In the genomic region with DNA sequence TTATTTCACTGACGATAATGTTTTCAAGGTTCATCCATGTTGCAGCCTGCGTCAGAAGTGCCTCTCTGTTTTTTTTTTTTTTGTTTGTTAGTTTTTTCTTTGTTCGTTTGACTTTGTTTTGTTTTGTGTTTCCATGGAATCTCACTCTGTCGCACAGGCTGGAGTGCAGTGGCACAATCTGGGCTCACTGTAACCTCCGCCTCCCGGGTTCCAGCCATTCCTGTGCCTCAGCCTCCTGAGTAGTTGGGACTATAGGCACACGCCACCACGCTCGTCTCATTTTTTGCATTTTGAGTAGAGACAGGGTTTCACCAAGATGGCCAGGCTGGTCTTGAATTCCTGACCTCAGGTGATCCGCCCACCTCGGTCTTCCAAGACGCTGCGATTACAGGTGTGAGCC, we compare ENCODE assay signal across 4 cellular contexts. TPM values are rescaled to one million over a fixed set of nuclear protein-coding genes. Genes with fewer than 3 reads are reported as not detected.
"Had no signal": no experiment of that assay in that cellular context is flagged by ENCODE, and none has a peak within 500 bp of the region (broad histone marks: within the 10 kb centered on the region; RNA-seq: fewer than 3 reads in every experiment).

No MANE protein-coding gene starts in this region.

RNA-seq across cellular contexts. Expression of a gene that starts 43.1 kb away (rescaled TPM):
- polyA plus RNA-seq: immature natural killer cell, keratinocyte, liver, mammary epithelial cell had no signal
